15 cellular contexts compared by ENCODE assay signal in genomic region chr13:32430018-32430747, GRCh38. TPM values are rescaled to one million over a fixed set of nuclear protein-coding genes. Genes with fewer than 3 reads are reported as not detected.
A peak's percentile ranks its signal among the peaks of the same experiment; 100 is the strongest.
DNase-seq lines count a peak whose midpoint lies in the region; ATAC-seq lines count a peak whose summit lies in the region.
"Had no signal": no experiment of that assay in that cellular context is flagged by ENCODE, and none has a peak within 500 bp of the region (broad histone marks: within the 10 kb centered on the region; RNA-seq: fewer than 3 reads in every experiment).

No MANE protein-coding gene starts in this region.

- peak overlapping the region in 1 of 2 donors; percentile 44 for H3K4me3 Mint-ChIP-seq in activated T-cell treated with anti-CD3 and anti-CD28 coated beads, Interleukin-2, amount 50 U/mL, for 72 hours
- H3K4me3 Mint-ChIP-seq in activated T-cell treated with anti-CD3 and anti-CD28 coated beads, Interleukin-2, amount 50 U/mL, for 24 hours, result no peak overlapping the region
- H3K4me3 Mint-ChIP-seq in dendritic cell treated with granulocyte-macrophage colony-stimulating factor and Interleukin-4, amounts not matched to agents 40 ng/mL and 50 ng/mL, for 4 days, result peak overlapping the region; percentile 30
- H3K4me3 Mint-ChIP-seq in stimulated activated naive CD8-positive, alpha-beta T cell treated with anti-CD3 and anti-CD28 coated beads, Interleukin-15, amount 100 ng/mL, for 72 hours, result peak overlapping the region in 1 of 2 donors; percentile 6

- no peak for DNase-seq in activated T-cell treated with anti-CD3 and anti-CD28 coated beads, Interleukin-2, amount 50 U/mL, for 72 hours
- no peak for DNase-seq in activated T-cell treated with anti-CD3 and anti-CD28 coated beads, Interleukin-2, amount 50 U/mL, for 24 hours
- DNase-seq in RPMI8226 (peak; percentile 17), NCI-H774 (lab: John Stamatoyannopoulos, UW) (no peak)
- no peak for DNase-seq in stimulated activated naive CD8-positive, alpha-beta T cell treated with anti-CD3 and anti-CD28 coated beads, Interleukin-15, amount 100 ng/mL, for 72 hours
- DNase-seq: DMS153, esophagus squamous epithelium, hypothalamus, NCI-H1092 treated with DMSO at 0.1 percent for 48 hours, NCI-H2171 treated with DMSO at 0.1 percent for 48 hours had no signal

- H3K27me3 Mint-ChIP-seq in activated T-cell treated with anti-CD3 and anti-CD28 coated beads, Interleukin-2, amount 50 U/mL, for 72 hours (ENCODE audit: low read depth), result no peaks in the 10 kb centered on the region
- no peaks in the 10 kb centered on the region for H3K27me3 Mint-ChIP-seq in activated T-cell treated with anti-CD3 and anti-CD28 coated beads, Interleukin-2, amount 50 U/mL, for 24 hours
- H3K27me3 Mint-ChIP-seq in dendritic cell treated with granulocyte-macrophage colony-stimulating factor and Interleukin-4, amounts not matched to agents 40 ng/mL and 50 ng/mL, for 4 days, result no peaks in the 10 kb centered on the region
- H3K27me3 Mint-ChIP-seq in stimulated activated naive CD8-positive, alpha-beta T cell treated with anti-CD3 and anti-CD28 coated beads, Interleukin-15, amount 100 ng/mL, for 72 hours, result no peaks in the 10 kb centered on the region

- intact Hi-C loops in dendritic cell treated with granulocyte-macrophage colony-stimulating factor and Interleukin-4, amounts not matched to agents 40 ng/mL and 50 ng/mL, for 4 days (cut with micrococcal nuclease), result no loop called here

- no peaks in the 10 kb centered on the region for H3K9me3 Mint-ChIP-seq in activated T-cell treated with anti-CD3 and anti-CD28 coated beads, Interleukin-2, amount 50 U/mL, for 72 hours
- no peaks in the 10 kb centered on the region for H3K9me3 Mint-ChIP-seq in activated T-cell treated with anti-CD3 and anti-CD28 coated beads, Interleukin-2, amount 50 U/mL, for 24 hours
- no peaks in the 10 kb centered on the region for H3K9me3 Mint-ChIP-seq in dendritic cell treated with granulocyte-macrophage colony-stimulating factor and Interleukin-4, amounts not matched to agents 40 ng/mL and 50 ng/mL, for 4 days
- H3K9me3 Mint-ChIP-seq in stimulated activated naive CD8-positive, alpha-beta T cell treated with anti-CD3 and anti-CD28 coated beads, Interleukin-15, amount 100 ng/mL, for 72 hours, result no peaks in the 10 kb centered on the region

- no peak for ATAC-seq in activated T-cell treated with anti-CD3 and anti-CD28 coated beads, Interleukin-2, amount 50 U/mL, for 72 hours (replicated peaks in 1 of 2)
- ATAC-seq in stimulated activated naive CD8-positive, alpha-beta T cell treated with anti-CD3 and anti-CD28 coated beads, Interleukin-15, amount 100 ng/mL, for 72 hours, result no peak
- ATAC-seq in GM19397 (IDR thresholded peaks at IDR 0.05; ENCODE audit: unreplicated experiment) (no peak), HG02852 (IDR thresholded peaks at IDR 0.05; ENCODE audit: unreplicated experiment) (no peak)
- ATAC-seq: left lobe of liver had no signal

- H3K36me3 Mint-ChIP-seq in activated T-cell treated with anti-CD3 and anti-CD28 coated beads, Interleukin-2, amount 50 U/mL, for 72 hours (ENCODE audit: insufficient read depth in 2 of 2), result peaks cover 7 to 12% of the 10 kb centered on the region in 2 donors
- peaks cover 26% of the 10 kb centered on the region for H3K36me3 Mint-ChIP-seq in activated T-cell treated with anti-CD3 and anti-CD28 coated beads, Interleukin-2, amount 50 U/mL, for 24 hours (ENCODE audit: low read depth)
- H3K36me3 Mint-ChIP-seq in dendritic cell treated with granulocyte-macrophage colony-stimulating factor and Interleukin-4, amounts not matched to agents 40 ng/mL and 50 ng/mL, for 4 days (ENCODE audit: low read depth), result peaks cover 16% of the 10 kb centered on the region

- H3K4me1 Mint-ChIP-seq in activated T-cell treated with anti-CD3 and anti-CD28 coated beads, Interleukin-2, amount 50 U/mL, for 72 hours (ENCODE audit: low read depth), result peaks cover 28% of the 10 kb centered on the region
- peaks cover 29% of the 10 kb centered on the region for H3K4me1 Mint-ChIP-seq in activated T-cell treated with anti-CD3 and anti-CD28 coated beads, Interleukin-2, amount 50 U/mL, for 24 hours (ENCODE audit: low read depth)
- H3K4me1 Mint-ChIP-seq in dendritic cell treated with granulocyte-macrophage colony-stimulating factor and Interleukin-4, amounts not matched to agents 40 ng/mL and 50 ng/mL, for 4 days (ENCODE audit: low read depth), result peaks cover 47% of the 10 kb centered on the region
- H3K4me1 Mint-ChIP-seq in stimulated activated naive CD8-positive, alpha-beta T cell treated with anti-CD3 and anti-CD28 coated beads, Interleukin-15, amount 100 ng/mL, for 72 hours, result peaks cover 33% of the 10 kb centered on the region

- H3K27ac Mint-ChIP-seq in activated T-cell treated with anti-CD3 and anti-CD28 coated beads, Interleukin-2, amount 50 U/mL, for 72 hours, result peak overlapping the region; percentile 1
- H3K27ac Mint-ChIP-seq in activated T-cell treated with anti-CD3 and anti-CD28 coated beads, Interleukin-2, amount 50 U/mL, for 24 hours, result no peak overlapping the region
- peak overlapping the region; percentile 59 for H3K27ac Mint-ChIP-seq in dendritic cell treated with granulocyte-macrophage colony-stimulating factor and Interleukin-4, amounts not matched to agents 40 ng/mL and 50 ng/mL, for 4 days
- H3K27ac Mint-ChIP-seq in stimulated activated naive CD8-positive, alpha-beta T cell treated with anti-CD3 and anti-CD28 coated beads, Interleukin-15, amount 100 ng/mL, for 72 hours, result peak overlapping the region; percentile 17 to 86

RNA-seq across cellular contexts. Expression of gene N4BP2L1, which starts 2.3 kb away (rescaled TPM):
- 10 to 100 TPM; 38.4 to 51.5 TPM for total RNA-seq in activated T-cell treated with anti-CD3 and anti-CD28 coated beads, Interleukin-2, amount 50 U/mL, for 72 hours
- total RNA-seq: HT-29 had no signal
